ENCODE assay signal across 15 cellular contexts in genomic region chr5:80964491-80964890, GRCh38. TPM values are rescaled to one million over a fixed set of nuclear protein-coding genes. Genes with fewer than 3 reads are reported as not detected.
DNase-seq lines count a peak whose midpoint lies in the region; ATAC-seq and TF ChIP-seq lines count a peak whose summit lies in the region.
"Had no signal": no experiment of that assay in that cellular context is flagged by ENCODE, and none has a peak within 500 bp of the region (broad histone marks: within the 10 kb centered on the region; RNA-seq: fewer than 3 reads in every experiment).

No MANE protein-coding gene starts in this region.

- intact Hi-C loops in activated CD4-positive, alpha-beta T cell treated with anti-CD3 and anti-CD28 coated beads for 36 hours (cut with DNase I, micrococcal nuclease), result loop anchor here (5.0 to 10.0 kb wide), 6 partner anchors 97 to 338 kb away; partner anchors contain the start of gene ZCCHC9 (in 1 of the 2)

- H3K9me3 ChIP-seq in parathyroid adenoma (ENCODE audit: control insufficient read depth, low read length), result no peaks in the 10 kb centered on the region
- H3K9me3 ChIP-seq: tibial nerve had no signal

- H3K4me3 Mint-ChIP-seq in activated CD4-positive, alpha-beta T cell treated with anti-CD3 and anti-CD28 coated beads for 36 hours, result peak overlapping the region; percentile 26
- peak overlapping the region; percentile 68 for H3K4me3 Mint-ChIP-seq in HFFc6
- H3K4me3 Mint-ChIP-seq in activated naive CD8-positive, alpha-beta T cell treated with anti-CD3 and anti-CD28 coated beads, Interleukin-2, amount 50 U/mL, for 24 hours, result peak overlapping the region; percentile 95
- H3K4me3 Mint-ChIP-seq: activated B cell treated with CpG ODN at 0.5 μM for 24 hours had no signal

- TF ChIP-seq CTCF in HFFc6 (IDR thresholded peaks at IDR 0.05) (no peak), parathyroid adenoma (IDR thresholded peaks at IDR 0.05) (no peak)

- peak overlapping the region; percentile 6 for H3K4me3 ChIP-seq in parathyroid adenoma (ENCODE audit: low read depth, low read length)

- CTCF ChIA-PET in activated CD4-positive, alpha-beta T cell treated with anti-CD3 and anti-CD28 coated beads for 36 hours (lab: Charles Lee), result interaction anchor here (1.1 kb wide), 1 partner anchor 10 kb away, joined by 3 read pairs; no protein-coding TSS in a partner anchor

- no peak for ATAC-seq in activated CD4-positive, alpha-beta T cell treated with anti-CD3 and anti-CD28 coated beads for 36 hours
- no peak for ATAC-seq in activated naive CD8-positive, alpha-beta T cell treated with anti-CD3 and anti-CD28 coated beads, Interleukin-2, amount 50 U/mL, for 24 hours
- ATAC-seq in GM21737 (IDR thresholded peaks at IDR 0.05; ENCODE audit: unreplicated experiment), result no peak

- H3K27me3 Mint-ChIP-seq in activated CD4-positive, alpha-beta T cell treated with anti-CD3 and anti-CD28 coated beads for 36 hours, result peaks cover 3% of the 10 kb centered on the region
- H3K27me3 Mint-ChIP-seq in HFFc6 (ENCODE audit: insufficient read depth), result peaks cover 9% of the 10 kb centered on the region
- peaks cover 4% of the 10 kb centered on the region for H3K27me3 Mint-ChIP-seq in activated naive CD8-positive, alpha-beta T cell treated with anti-CD3 and anti-CD28 coated beads, Interleukin-2, amount 50 U/mL, for 24 hours

- H3K79me2 ChIP-seq in parathyroid adenoma, result no peaks in the 10 kb centered on the region

- POLR2A ChIA-PET in activated CD4-positive, alpha-beta T cell treated with anti-CD3 and anti-CD28 coated beads for 36 hours (lab: Charles Lee), result no interaction called here

- no peaks in the 10 kb centered on the region for H3K36me3 ChIP-seq in parathyroid adenoma (ENCODE audit: control insufficient read depth, insufficient read depth, low read length)
- H3K36me3 ChIP-seq: tibial nerve had no signal

- H3K27ac Mint-ChIP-seq in activated CD4-positive, alpha-beta T cell treated with anti-CD3 and anti-CD28 coated beads for 36 hours, result peak overlapping the region; percentile 33
- H3K27ac Mint-ChIP-seq in HFFc6, result peak overlapping the region; percentile 46
- peak overlapping the region; percentile 76 for H3K27ac Mint-ChIP-seq in activated naive CD8-positive, alpha-beta T cell treated with anti-CD3 and anti-CD28 coated beads, Interleukin-2, amount 50 U/mL, for 24 hours
- H3K27ac Mint-ChIP-seq: activated B cell treated with CpG ODN at 0.5 μM for 24 hours had no signal

- H3K36me3 Mint-ChIP-seq in activated CD4-positive, alpha-beta T cell treated with anti-CD3 and anti-CD28 coated beads for 36 hours (ENCODE audit: low read depth), result peaks cover 4% of the 10 kb centered on the region
- H3K36me3 Mint-ChIP-seq in HFFc6 (ENCODE audit: low read depth), result peaks cover 8% of the 10 kb centered on the region
- H3K36me3 Mint-ChIP-seq in activated naive CD8-positive, alpha-beta T cell treated with anti-CD3 and anti-CD28 coated beads, Interleukin-2, amount 50 U/mL, for 24 hours (ENCODE audit: low read depth), result peaks cover 7% of the 10 kb centered on the region

- no peak for DNase-seq in activated CD4-positive, alpha-beta T cell treated with anti-CD3 and anti-CD28 coated beads for 36 hours
- no peak for DNase-seq in activated CD4-positive, alpha-beta T cell treated with anti-CD3 and anti-CD28 coated beads for 1 hour
- DNase-seq in HFFc6 (no peak), NOMO-1 (lab: John Stamatoyannopoulos, UW; ENCODE audit: unreplicated experiment in 2 of 2) (no peak)
- DNase-seq in activated naive CD8-positive, alpha-beta T cell treated with anti-CD3 and anti-CD28 coated beads, Interleukin-2, amount 50 U/mL, for 24 hours, result no peak
- no peak for DNase-seq in activated effector memory CD4-positive, alpha-beta T cell treated with Interleukin-2 at 50 U/mL for 16 hours
- DNase-seq: activated B cell treated with CpG ODN at 0.5 μM for 24 hours, activated gamma-delta T cell treated with Interleukin-2 at 50 U/mL for 16 hours, islet precursor cell, NCI-H1436 treated with DMSO at 0.1 percent for 48 hours, NCI-H69 had no signal

- no peaks in the 10 kb centered on the region for H3K4me1 ChIP-seq in parathyroid adenoma

- H3K4me1 Mint-ChIP-seq in activated CD4-positive, alpha-beta T cell treated with anti-CD3 and anti-CD28 coated beads for 36 hours, result peaks cover 63% of the 10 kb centered on the region
- H3K4me1 Mint-ChIP-seq in HFFc6 (ENCODE audit: low read depth), result peaks cover 77% of the 10 kb centered on the region
- peaks cover 72% of the 10 kb centered on the region for H3K4me1 Mint-ChIP-seq in activated naive CD8-positive, alpha-beta T cell treated with anti-CD3 and anti-CD28 coated beads, Interleukin-2, amount 50 U/mL, for 24 hours

- H3K4me2 ChIP-seq in parathyroid adenoma (ENCODE audit: low read length), result no peak overlapping the region

- H2AFZ ChIP-seq in parathyroid adenoma, result no peak overlapping the region

- H3K9me3 Mint-ChIP-seq in activated CD4-positive, alpha-beta T cell treated with anti-CD3 and anti-CD28 coated beads for 36 hours (ENCODE audit: low read depth), result no peaks in the 10 kb centered on the region
- peaks cover 4% of the 10 kb centered on the region; the same call in 1 of the 2 replicates for H3K9me3 Mint-ChIP-seq in HFFc6
- H3K9me3 Mint-ChIP-seq in activated naive CD8-positive, alpha-beta T cell treated with anti-CD3 and anti-CD28 coated beads, Interleukin-2, amount 50 U/mL, for 24 hours, result no peaks in the 10 kb centered on the region
- H3K9me3 Mint-ChIP-seq: activated B cell treated with CpG ODN at 0.5 μM for 24 hours had no signal

- H3K27me3 ChIP-seq in parathyroid adenoma (ENCODE audit: control insufficient read depth, insufficient read depth, low read length), result no peaks in the 10 kb centered on the region

- H3K9ac ChIP-seq in parathyroid adenoma, result no peak overlapping the region

- no peak overlapping the region for H3K27ac ChIP-seq in parathyroid adenoma

RNA-seq across cellular contexts. Expression of gene RASGRF2, which starts 4.3 kb away (rescaled TPM):
- total RNA-seq in activated CD4-positive, alpha-beta T cell treated with anti-CD3 and anti-CD28 coated beads for 36 hours, result 10 to 100 TPM in 1 of 2 experiments, 1 to 10 TPM in 1; 8.2 to 14.2 TPM
- under 1 TPM; 0.21 to 0.97 (median 0.69) TPM for total RNA-seq in HFFc6 (2021; fragmentation: NEBNext Ultra II Directional; extraction: Animal tissue kit (Norgen Biotek cat#: 25700))
- total RNA-seq: A172 had no signal

Comparison
In these comparisons a context has a peak if more than half of its experiments do, and no peak if none do; other contexts are left out.
1. H3K4me3 Mint-ChIP-seq: peak in every context shown above with its lines; median percentile 95 in activated naive CD8-positive, alpha-beta T cell treated with anti-CD3 and anti-CD28 coated beads, Interleukin-2, amount 50 U/mL, for 24 hours; 68 in HFFc6; 26 in activated CD4-positive, alpha-beta T cell treated with anti-CD3 and anti-CD28 coated beads for 36 hours.
2. RNA of gene RASGRF2, which starts 4.3 kb away (total RNA-seq): 8.2 to 14.2 TPM in activated CD4-positive, alpha-beta T cell treated with anti-CD3 and anti-CD28 coated beads for 36 hours; 0.21 to 0.97 TPM in HFFc6; every median in the first group is over 4 times any median in the second.
3. Peak in every context shown above with its lines, with median percentiles within 50 percentile points of each other: H3K27ac Mint-ChIP-seq.